In the genomic region with DNA sequence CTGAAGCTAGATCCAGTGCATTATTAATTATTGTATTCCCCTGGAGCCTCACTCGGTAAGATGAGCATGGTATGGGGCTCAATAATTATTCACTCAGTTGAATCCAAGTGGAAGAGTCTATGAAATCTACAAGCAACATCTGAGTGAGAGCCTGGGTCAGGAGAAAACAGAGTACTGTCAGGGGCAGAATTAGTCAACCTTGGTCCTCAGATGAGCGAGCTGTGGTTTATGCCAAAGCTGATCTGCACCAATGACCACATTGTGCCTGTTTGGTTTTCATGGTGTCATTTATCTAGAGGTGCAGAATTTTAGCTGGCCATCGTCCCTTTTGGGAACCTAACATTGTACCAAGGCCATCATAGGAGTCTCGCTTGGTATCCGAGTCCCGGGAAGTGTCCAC, we compare ENCODE assay signal across 1 cellular context.
TF ChIP-seq lines count a peak whose summit lies in the region.

No MANE protein-coding gene starts in this region.

TF ChIP-seq in GM12878, 131 proteins besides CTCF, POLR2A, EP300 and RAD21 (continued from another document):
- no peak for TF ChIP-seq HCFC1 (IDR thresholded peaks at IDR 0.05; ENCODE audit: low read length)
- TF ChIP-seq RUNX3 (IDR thresholded peaks at IDR 0.05; ENCODE audit: low read length), result peak; percentile 85
- no peak for TF ChIP-seq MTA2 (IDR thresholded peaks at IDR 0.05; ENCODE audit: low read depth)
- no peak for TF ChIP-seq ATF7 (IDR thresholded peaks at IDR 0.05; ENCODE audit: low read depth)
- 0 out of 2 replicates have a peak, but pooled peaks have one; percentile 48 for TF ChIP-seq EED (IDR thresholded peaks at IDR 0.05; ENCODE audit: low read depth)
- TF ChIP-seq RELA (IDR thresholded peaks at IDR 0.05; ENCODE audit: borderline replicate concordance, partially characterized antibody), result no peak
- TF ChIP-seq SP1 (IDR thresholded peaks at IDR 0.05; ENCODE audit: low read depth, low read length), result no peak
- no peak for TF ChIP-seq TCF7 (IDR thresholded peaks at IDR 0.05; ENCODE audit: borderline replicate concordance)
- TF ChIP-seq FOXM1 (IDR thresholded peaks at IDR 0.05; ENCODE audit: low read depth, low read length), result no peak
- no peak for TF ChIP-seq POLR2AphosphoS2 (IDR thresholded peaks at IDR 0.05; ENCODE audit: low read depth, low read length)
- peak; percentile 38 to 42; a peak in 1 of 4 replicates for TF ChIP-seq IKZF2 (IDR thresholded peaks at IDR 0.05)
- TF ChIP-seq, protein P1, sequence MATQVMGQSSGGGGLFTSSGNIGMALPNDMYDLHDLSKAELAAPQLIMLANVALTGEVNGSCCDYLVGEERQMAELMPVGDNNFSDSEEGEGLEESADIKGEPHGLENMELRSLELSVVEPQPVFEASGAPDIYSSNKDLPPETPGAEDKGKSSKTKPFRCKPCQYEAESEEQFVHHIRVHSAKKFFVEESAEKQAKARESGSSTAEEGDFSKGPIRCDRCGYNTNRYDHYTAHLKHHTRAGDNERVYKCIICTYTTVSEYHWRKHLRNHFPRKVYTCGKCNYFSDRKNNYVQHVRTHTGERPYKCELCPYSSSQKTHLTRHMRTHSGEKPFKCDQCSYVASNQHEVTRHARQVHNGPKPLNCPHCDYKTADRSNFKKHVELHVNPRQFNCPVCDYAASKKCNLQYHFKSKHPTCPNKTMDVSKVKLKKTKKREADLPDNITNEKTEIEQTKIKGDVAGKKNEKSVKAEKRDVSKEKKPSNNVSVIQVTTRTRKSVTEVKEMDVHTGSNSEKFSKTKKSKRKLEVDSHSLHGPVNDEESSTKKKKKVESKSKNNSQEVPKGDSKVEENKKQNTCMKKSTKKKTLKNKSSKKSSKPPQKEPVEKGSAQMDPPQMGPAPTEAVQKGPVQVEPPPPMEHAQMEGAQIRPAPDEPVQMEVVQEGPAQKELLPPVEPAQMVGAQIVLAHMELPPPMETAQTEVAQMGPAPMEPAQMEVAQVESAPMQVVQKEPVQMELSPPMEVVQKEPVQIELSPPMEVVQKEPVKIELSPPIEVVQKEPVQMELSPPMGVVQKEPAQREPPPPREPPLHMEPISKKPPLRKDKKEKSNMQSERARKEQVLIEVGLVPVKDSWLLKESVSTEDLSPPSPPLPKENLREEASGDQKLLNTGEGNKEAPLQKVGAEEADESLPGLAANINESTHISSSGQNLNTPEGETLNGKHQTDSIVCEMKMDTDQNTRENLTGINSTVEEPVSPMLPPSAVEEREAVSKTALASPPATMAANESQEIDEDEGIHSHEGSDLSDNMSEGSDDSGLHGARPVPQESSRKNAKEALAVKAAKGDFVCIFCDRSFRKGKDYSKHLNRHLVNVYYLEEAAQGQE (IDR thresholded peaks at IDR 0.05; ENCODE audit: low read depth, low read length), result no peak
- TF ChIP-seq, protein P2, sequence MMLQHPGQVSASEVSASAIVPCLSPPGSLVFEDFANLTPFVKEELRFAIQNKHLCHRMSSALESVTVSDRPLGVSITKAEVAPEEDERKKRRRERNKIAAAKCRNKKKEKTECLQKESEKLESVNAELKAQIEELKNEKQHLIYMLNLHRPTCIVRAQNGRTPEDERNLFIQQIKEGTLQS (IDR thresholded peaks at IDR 0.05; ENCODE audit: borderline replicate concordance, extremely low read depth, low read depth, low read length), result no peak
- TF ChIP-seq ETV6 (conservative IDR thresholded peaks at IDR 0.05 in 1 of 2, IDR thresholded peaks at IDR 0.05 in 1 of 2; ENCODE audit: borderline replicate concordance in 1 of 2, low read depth in 1 of 2), result no peak
TF ChIP-seq in GM12878: peak in this region for 5.
